28 cellular contexts compared by ENCODE assay signal in the genomic region with DNA sequence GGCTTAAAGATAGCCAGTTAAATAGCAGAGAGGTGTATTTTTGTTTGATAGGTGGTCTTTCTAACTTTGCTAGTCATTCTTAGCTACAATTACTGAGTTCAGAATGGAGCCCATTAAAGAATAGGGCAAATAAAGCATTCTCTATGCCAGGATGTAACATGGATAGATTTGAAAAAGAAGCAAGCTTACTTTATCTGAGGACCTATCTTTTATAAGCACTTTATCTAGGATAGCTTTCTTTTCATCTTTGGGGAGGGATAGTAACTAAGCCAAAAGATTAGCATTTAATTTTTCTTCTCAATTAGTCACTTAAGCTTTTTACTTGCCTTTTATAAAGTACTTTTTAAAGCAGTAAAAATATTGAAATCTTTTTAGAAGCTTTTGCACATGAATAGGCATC.
"Had no signal": no experiment of that assay in that cellular context is flagged by ENCODE, and none has a peak within 500 bp of the region (broad histone marks: within the 10 kb centered on the region; RNA-seq: fewer than 3 reads in every experiment).

No MANE protein-coding gene starts in this region.

- H3K27ac Mint-ChIP-seq: dendritic cell treated with granulocyte-macrophage colony-stimulating factor and Interleukin-4, amounts not matched to agents 40 ng/mL and 50 ng/mL, for 4 days; effector memory CD8-positive, alpha-beta T cell had no signal

- DNase-seq: colonic mucosa; cortex of kidney; dermis blood vessel endothelial cell; dorsolateral prefrontal cortex; effector CD4-positive, alpha-beta T cell; effector CD8-positive, alpha-beta T cell; effector memory CD4-positive, alpha-beta T cell; effector memory CD8-positive, alpha-beta T cell; erythroblast; esophagus squamous epithelium; foreskin fibroblast; foreskin keratinocyte; foreskin melanocyte; gastrocnemius medialis; glutamatergic neuron; head of caudate nucleus; heart left ventricle; heart right ventricle had no signal

- H3K4me3 ChIP-seq: colonic mucosa, coronary artery, dorsolateral prefrontal cortex, esophagus muscularis mucosa, esophagus squamous epithelium, gastrocnemius medialis, gastroesophageal sphincter, heart left ventricle, heart right ventricle, hepatocyte had no signal

- H3K27me3 ChIP-seq: colonic mucosa, esophagus squamous epithelium, foreskin keratinocyte, gastrocnemius medialis, gastroesophageal sphincter, heart right ventricle, hepatocyte had no signal

- H3K4me2 ChIP-seq: hepatocyte had no signal

- H3K9me3 Mint-ChIP-seq: dendritic cell treated with granulocyte-macrophage colony-stimulating factor and Interleukin-4, amounts not matched to agents 40 ng/mL and 50 ng/mL, for 4 days had no signal

- H2AFZ ChIP-seq: hepatocyte had no signal

- H3K27ac ChIP-seq: colonic mucosa, coronary artery, dorsolateral prefrontal cortex, epithelial cell of prostate, esophagus muscularis mucosa, esophagus squamous epithelium, foreskin keratinocyte, gastrocnemius medialis, gastroesophageal sphincter, heart left ventricle, heart right ventricle, hepatocyte had no signal

- FAIRE-seq: endometrium, endothelial cell of umbilical vein, frontal cortex had no signal

- H3K36me3 ChIP-seq: colonic mucosa, esophagus muscularis mucosa, esophagus squamous epithelium, gastrocnemius medialis, gastroesophageal sphincter, heart left ventricle, heart right ventricle had no signal

- H3K4me3 Mint-ChIP-seq: dendritic cell treated with granulocyte-macrophage colony-stimulating factor and Interleukin-4, amounts not matched to agents 40 ng/mL and 50 ng/mL, for 4 days; effector memory CD8-positive, alpha-beta T cell had no signal

- H3K9me3 ChIP-seq: colonic mucosa, esophagus muscularis mucosa, esophagus squamous epithelium, gastrocnemius medialis, gastroesophageal sphincter, heart left ventricle, heart right ventricle had no signal

- ATAC-seq: effector memory CD8-positive, alpha-beta T cell; esophagus mucosa; foreskin keratinocyte; gastrocnemius medialis; gastroesophageal sphincter; heart left ventricle; heart right ventricle had no signal

- H3K4me1 ChIP-seq: colonic mucosa, esophagus muscularis mucosa, esophagus squamous epithelium, foreskin keratinocyte, gastrocnemius medialis, gastroesophageal sphincter, heart left ventricle, heart right ventricle had no signal

- H3K27me3 Mint-ChIP-seq: dendritic cell treated with granulocyte-macrophage colony-stimulating factor and Interleukin-4, amounts not matched to agents 40 ng/mL and 50 ng/mL, for 4 days; effector memory CD8-positive, alpha-beta T cell had no signal

- H3K79me2 ChIP-seq: hepatocyte had no signal
